ENCODE assay signal across 20 cellular contexts in the genomic region with DNA sequence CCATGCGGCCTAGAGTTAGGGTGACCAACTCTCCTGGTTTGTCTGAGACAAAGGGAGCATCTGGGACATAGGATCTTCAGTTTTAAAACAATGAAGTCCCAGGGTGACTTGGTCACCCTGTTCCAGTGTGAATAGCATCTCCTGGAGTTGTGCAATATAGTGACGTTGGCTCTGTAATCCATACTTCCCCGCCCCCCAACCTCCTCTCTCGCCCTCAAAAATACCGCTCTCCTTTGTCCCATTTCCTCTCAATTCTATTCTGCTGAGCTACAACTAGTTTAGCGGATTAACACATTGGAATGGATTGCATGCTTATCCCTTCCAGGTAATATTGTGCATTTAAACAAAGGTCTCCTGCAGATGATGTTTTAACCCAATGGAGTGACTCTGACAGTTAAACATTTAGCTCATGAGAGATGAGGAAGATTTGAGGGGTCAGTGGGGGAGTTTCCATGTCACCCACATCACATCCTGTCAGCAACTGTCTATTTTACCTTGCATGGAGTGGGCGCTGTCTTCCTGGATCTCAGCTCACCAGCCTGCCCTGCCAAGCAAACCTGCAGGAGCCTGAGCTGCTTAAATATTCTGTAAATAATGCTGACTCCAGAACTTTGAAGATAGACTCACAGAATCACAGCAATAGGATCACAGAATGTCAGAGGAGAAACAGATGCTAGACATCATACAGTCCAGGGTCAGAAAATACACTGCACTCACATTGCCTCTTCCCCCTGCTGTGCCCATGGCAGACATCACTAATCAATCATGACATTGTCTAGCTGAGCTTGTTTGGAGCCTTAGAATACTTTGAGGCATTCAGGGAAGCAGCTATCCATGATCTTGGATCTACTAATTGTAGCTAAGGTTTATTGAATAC. TPM values are rescaled to one million over a fixed set of nuclear protein-coding genes. Genes with fewer than 3 reads are reported as not detected.
DNase-seq lines count a peak whose midpoint lies in the region; ATAC-seq, FAIRE-seq and TF ChIP-seq lines count a peak whose summit lies in the region.
"Had no signal": no experiment of that assay in that cellular context is flagged by ENCODE, and none has a peak within 500 bp of the region (broad histone marks: within the 10 kb centered on the region; RNA-seq: fewer than 3 reads in every experiment).

No MANE protein-coding gene starts in this region.

- POLR2A ChIA-PET in naive thymus-derived CD4-positive, alpha-beta T cell (lab: Charles Lee) = interaction anchor here (0.6 kb wide), 1 partner anchor 460 kb away, joined by 3 read pairs; no protein-coding TSS in a partner anchor
- POLR2A ChIA-PET in CD4-positive, alpha-beta memory T cell (lab: Charles Lee; ENCODE audit: partially characterized antibody) = interaction anchor here (4.6 kb wide), 1 partner anchor 43 kb away, joined by 24 read pairs; a partner anchor contains a TSS

- H3K9me2 ChIP-seq in GM23248 (ENCODE audit: insufficient read depth) (no peaks in the 10 kb centered on the region), Loucy (replicated peaks; ENCODE audit: low read depth, low read length) (no peaks in the 10 kb centered on the region)

- H3K36me3 ChIP-seq in GM23248 (ENCODE audit: low read depth) (no peaks in the 10 kb centered on the region), Loucy (ENCODE audit: insufficient read depth, low read length) (no peaks in the 10 kb centered on the region), mammary epithelial cell (ENCODE audit: insufficient read depth, low read length) (no peaks in the 10 kb centered on the region)
- no peaks in the 10 kb centered on the region for H3K36me3 ChIP-seq in naive thymus-derived CD4-positive, alpha-beta T cell (ENCODE audit: control insufficient read depth in 2 of 3, insufficient read depth in 3 of 3, low read length in 3 of 3)
- H3K36me3 ChIP-seq in CD4-positive, alpha-beta memory T cell (ENCODE audit: insufficient read depth, low read length) = no peaks in the 10 kb centered on the region
- H3K36me3 ChIP-seq: upper lobe of left lung had no signal

- H3K9me3 Mint-ChIP-seq in naive thymus-derived CD4-positive, alpha-beta T cell = peaks cover 0 to 2% (median 0%) of the 10 kb centered on the region in 11 donors
- H3K9me3 Mint-ChIP-seq in CD4-positive, alpha-beta memory T cell = no peaks in the 10 kb centered on the region
- H3K9me3 Mint-ChIP-seq: activated CD4-positive, alpha-beta T cell treated with anti-CD3 and anti-CD28 coated beads, Interleukin-2, amount 10 ng/mL, durations not matched to agents 24 days and 14 days; activated naive CD4-positive, alpha-beta T cell treated with anti-CD3 and anti-CD28 coated beads, Interleukin-2, amount 50 U/mL, for 24 hours; natural killer cell had no signal

- H3K4me2 ChIP-seq in GM23248 (ENCODE audit: unreplicated experiment) (peak overlapping the region; percentile 27), Loucy (ENCODE audit: low read depth, low read length, poor library complexity, severe bottlenecking) (peak overlapping the region; percentile 8), mammary epithelial cell (ENCODE audit: insufficient read depth, low read depth, low read length) (no peak overlapping the region)

- H2AFZ ChIP-seq in GM23248 = no peak overlapping the region
- peak overlapping the region; percentile 67 for H2AFZ ChIP-seq in Loucy (ENCODE audit: low read length)
- peak overlapping the region; percentile 34 for H2AFZ ChIP-seq in mammary epithelial cell (ENCODE audit: low read depth, low read length)

- H3K4me3 Mint-ChIP-seq in naive thymus-derived CD4-positive, alpha-beta T cell = no peak overlapping the region
- H3K4me3 Mint-ChIP-seq in CD4-positive, alpha-beta memory T cell = no peak overlapping the region
- H3K4me3 Mint-ChIP-seq: activated CD4-positive, alpha-beta T cell treated with anti-CD3 and anti-CD28 coated beads, Interleukin-2, amount 10 ng/mL, durations not matched to agents 24 days and 14 days; activated naive CD4-positive, alpha-beta T cell treated with anti-CD3 and anti-CD28 coated beads, Interleukin-2, amount 50 U/mL, for 24 hours; natural killer cell had no signal

- TF ChIP-seq CTCF in Loucy (conservative IDR thresholded peaks at IDR 0.05; ENCODE audit: low read length) (no peak), mammary epithelial cell (conservative IDR thresholded peaks at IDR 0.05 in 1 of 2, IDR thresholded peaks at IDR 0.05 in 1 of 2; ENCODE audit: extremely low read depth in 1 of 2, insufficient read depth in 1 of 2, low read depth in 1 of 2, low read length in 2 of 2) (no peak)

- intact Hi-C loops in mammary epithelial cell (cut with micrococcal nuclease) = loop anchor here (2.0 to 5.0 kb wide), 2 partner anchors 325 to 460 kb away; a partner anchor contains a TSS
- intact Hi-C loops in naive thymus-derived CD4-positive, alpha-beta T cell (cut with micrococcal nuclease) = loop anchor here in 1 of 2 donors (2.0 to 5.0 kb wide), 2 partner anchors 535 to 585 kb away; no protein-coding TSS in a partner anchor
- intact Hi-C loops in CD4-positive, alpha-beta memory T cell (cut with micrococcal nuclease) = loop anchor here (2.0 kb wide), 1 partner anchor 535 kb away; no protein-coding TSS in a partner anchor

- H3K79me2 ChIP-seq in GM23248 (ENCODE audit: insufficient read depth) (no peaks in the 10 kb centered on the region), Loucy (ENCODE audit: insufficient read depth, low read length) (no peaks in the 10 kb centered on the region), mammary epithelial cell (ENCODE audit: insufficient read depth, low read length) (no peaks in the 10 kb centered on the region)

- peak; percentile 27 for ATAC-seq in naive thymus-derived CD4-positive, alpha-beta T cell
- no peak for ATAC-seq in HG03159 (IDR thresholded peaks at IDR 0.05; ENCODE audit: unreplicated experiment)
- ATAC-seq: body of pancreas, natural killer cell had no signal

- peaks cover 0 to 39% (median 13%) of the 10 kb centered on the region in 7 donors for H3K4me1 Mint-ChIP-seq in naive thymus-derived CD4-positive, alpha-beta T cell
- H3K4me1 Mint-ChIP-seq in CD4-positive, alpha-beta memory T cell = peaks cover 4 to 8% (median 5%) of the 10 kb centered on the region in 4 donors
- H3K4me1 Mint-ChIP-seq: natural killer cell had no signal

- dilution Hi-C loops in mammary epithelial cell (cut with HindIII; ENCODE audit: low sequenced_read_pairs) = loop anchor here (5.0 kb wide), 1 partner anchor 85 kb away; no protein-coding TSS in a partner anchor

- H3K9ac ChIP-seq in GM23248 (no peak overlapping the region), Loucy (ENCODE audit: low read depth, low read length, poor library complexity, severe bottlenecking) (peak overlapping the region; percentile 1), mammary epithelial cell (ENCODE audit: insufficient read depth, low read length) (no peak overlapping the region)

- no peak overlapping the region for H3K27ac ChIP-seq in GM23248
- H3K27ac ChIP-seq in mammary epithelial cell (ENCODE audit: insufficient read depth, low read depth, low read length) = no peak overlapping the region
- no peak overlapping the region for H3K27ac ChIP-seq in naive thymus-derived CD4-positive, alpha-beta T cell (ENCODE audit: low read depth, low read length)
- no peak overlapping the region for H3K27ac ChIP-seq in CD4-positive, alpha-beta memory T cell (ENCODE audit: low read depth, low read length)
- H3K27ac ChIP-seq: body of pancreas, upper lobe of left lung had no signal

- H3K9me3 ChIP-seq in GM23248 (ENCODE audit: low read depth) (no peaks in the 10 kb centered on the region), Loucy (ENCODE audit: insufficient read depth, low read depth, low read length) (no peaks in the 10 kb centered on the region), mammary epithelial cell (replicated peaks; ENCODE audit: insufficient read depth, low read length) (no peaks in the 10 kb centered on the region)
- H3K9me3 ChIP-seq in naive thymus-derived CD4-positive, alpha-beta T cell (ENCODE audit: control insufficient read depth in 2 of 3, low read length in 3 of 3) = no peaks in the 10 kb centered on the region
- no peaks in the 10 kb centered on the region for H3K9me3 ChIP-seq in CD4-positive, alpha-beta memory T cell (ENCODE audit: control insufficient read depth in 1 of 2, low read length in 2 of 2)
- H3K9me3 ChIP-seq: body of pancreas, upper lobe of left lung had no signal

- H4K20me1 ChIP-seq in GM23248 (ENCODE audit: insufficient read depth) = no peaks in the 10 kb centered on the region
- no peaks in the 10 kb centered on the region for H4K20me1 ChIP-seq in Loucy (ENCODE audit: insufficient read depth, low read length, poor library complexity, severe bottlenecking)
- H4K20me1 ChIP-seq in mammary epithelial cell (ENCODE audit: insufficient read depth, low read length) = no peaks in the 10 kb centered on the region

- peaks cover 0 to 11% (median 0%) of the 10 kb centered on the region in 5 donors for H3K27me3 Mint-ChIP-seq in naive thymus-derived CD4-positive, alpha-beta T cell
- peaks cover 3% of the 10 kb centered on the region in 2 donors for H3K27me3 Mint-ChIP-seq in CD4-positive, alpha-beta memory T cell
- H3K27me3 Mint-ChIP-seq: activated naive CD4-positive, alpha-beta T cell treated with anti-CD3 and anti-CD28 coated beads, Interleukin-2, amount 50 U/mL, for 24 hours had no signal

- BruUV-seq in mammary epithelial cell (replicated peaks; lab: Mats Ljungman, UMichigan) = no TSS peak

- FAIRE-seq in GM19239 (lab: Jason Lieb, UNC) = no peak
- FAIRE-seq: TTC549 had no signal

- H3F3A ChIP-seq in GM23248 (ENCODE audit: insufficient read depth) (peaks cover 37% of the 10 kb centered on the region), Loucy (ENCODE audit: low read depth) (no peaks in the 10 kb centered on the region)

- DNase-seq in GM23248 (peak; percentile 28), mammary epithelial cell (no peak), C1 segment of cervical spinal cord (lab: John Stamatoyannopoulos, UW) (no peak), GM19239 (ENCODE audit: insufficient read length, low spot score) (no peak)
- DNase-seq in naive thymus-derived CD4-positive, alpha-beta T cell = no peak
- DNase-seq in CD4-positive, alpha-beta memory T cell = no peak
- DNase-seq: activated CD4-positive, alpha-beta T cell treated with anti-CD3 and anti-CD28 coated beads, Interleukin-2, amount 10 ng/mL, durations not matched to agents 24 days and 14 days; body of pancreas; DMS153; natural killer cell; NCI-H1930; NCI-H510A; stimulated activated naive CD4-positive, alpha-beta T cell; upper lobe of left lung had no signal

- 77% methylated on average over 7 of the region's 7 CpGs for WGBS in GM23248 (ENCODE audit: low coverage in 1 of 2, low lambda C conversion rate in 2 of 2, missing lambda C conversion rate in 2 of 2), 2 experiments
- 86% methylated on average over 7 of the region's 7 CpGs for WGBS in mammary epithelial cell (ENCODE audit: low coverage, missing lambda C conversion rate)

- H3K36me3 Mint-ChIP-seq in naive thymus-derived CD4-positive, alpha-beta T cell = peaks cover 0 to 2% (median 0%) of the 10 kb centered on the region in 5 donors
- no peaks in the 10 kb centered on the region for H3K36me3 Mint-ChIP-seq in CD4-positive, alpha-beta memory T cell
- H3K36me3 Mint-ChIP-seq: activated naive CD4-positive, alpha-beta T cell treated with anti-CD3 and anti-CD28 coated beads, Interleukin-2, amount 50 U/mL, for 24 hours; natural killer cell had no signal

- H3K27ac Mint-ChIP-seq in naive thymus-derived CD4-positive, alpha-beta T cell = peak overlapping the region in 1 of 9 donors; percentile 18
- H3K27ac Mint-ChIP-seq in CD4-positive, alpha-beta memory T cell = no peak overlapping the region
- H3K27ac Mint-ChIP-seq: activated naive CD4-positive, alpha-beta T cell treated with anti-CD3 and anti-CD28 coated beads, Interleukin-2, amount 50 U/mL, for 24 hours; natural killer cell had no signal

- H3K4me3 ChIP-seq in GM23248 = no peak overlapping the region
- no peak overlapping the region for H3K4me3 ChIP-seq in Loucy (ENCODE audit: low read length, poor library complexity, severe bottlenecking)
- no peak overlapping the region for H3K4me3 ChIP-seq in mammary epithelial cell (replicated peaks in 1 of 3; ENCODE audit: insufficient read depth in 1 of 3, low read depth in 2 of 3, low read length in 3 of 3)
- H3K4me3 ChIP-seq in naive thymus-derived CD4-positive, alpha-beta T cell (ENCODE audit: low read length) = no peak overlapping the region
- no peak overlapping the region for H3K4me3 ChIP-seq in CD4-positive, alpha-beta memory T cell (ENCODE audit: low read length in 2 of 2)
- H3K4me3 ChIP-seq: body of pancreas, upper lobe of left lung had no signal

- H3K27me3 ChIP-seq in GM23248 (replicated peaks; ENCODE audit: insufficient read depth) (no peaks in the 10 kb centered on the region), Loucy (ENCODE audit: insufficient read depth, low read length, poor library complexity, severe bottlenecking) (no peaks in the 10 kb centered on the region), mammary epithelial cell (ENCODE audit: insufficient read depth, low read length) (no peaks in the 10 kb centered on the region)
- no peaks in the 10 kb centered on the region for H3K27me3 ChIP-seq in naive thymus-derived CD4-positive, alpha-beta T cell (ENCODE audit: control insufficient read depth in 2 of 2, insufficient read depth in 2 of 2, low read length in 2 of 2)
- H3K27me3 ChIP-seq in CD4-positive, alpha-beta memory T cell (ENCODE audit: insufficient read depth, low read length) = no peaks in the 10 kb centered on the region
- H3K27me3 ChIP-seq: body of pancreas, upper lobe of left lung had no signal

- in situ Hi-C loops in GM23248 (cut with MboI) (loop anchor here (25.0 kb wide), 1 partner anchor 590 kb away; no protein-coding TSS in a partner anchor), mammary epithelial cell (cut with MboI; ENCODE audit: low sequenced_read_pairs in 2 of 2) (loop anchor here in 1 of 2 donors (25.0 kb wide), 2 partner anchors 315 to 590 kb away; a partner anchor contains a TSS)

- CTCF ChIA-PET in mammary epithelial cell (lab: Charles Lee; ENCODE audit: low non-redundant PET) = no interaction called here
- CTCF ChIA-PET in naive thymus-derived CD4-positive, alpha-beta T cell (lab: Charles Lee) = interaction anchor here (0.8 to 1.3 kb wide), 4 partner anchors 43 to 604 kb away, joined by 3 to 5 read pairs (median 4); a partner anchor contains a TSS
- CTCF ChIA-PET in CD4-positive, alpha-beta memory T cell (lab: Charles Lee; ENCODE audit: partially characterized antibody) = interaction anchor here (0.5 to 4.8 kb wide), 8 partner anchors 14 to 604 kb away, joined by 3 to 36 read pairs (median 5); a partner anchor contains a TSS

- H3K4me1 ChIP-seq in GM23248 (ENCODE audit: insufficient read depth) (peaks cover 45% of the 10 kb centered on the region), Loucy (ENCODE audit: insufficient read depth, low read length, poor library complexity, severe bottlenecking) (peaks cover 25% of the 10 kb centered on the region), mammary epithelial cell (ENCODE audit: insufficient read depth, low read length) (peaks cover 12% of the 10 kb centered on the region)
- peaks cover 0 to 4% of the 10 kb centered on the region in 2 donors for H3K4me1 ChIP-seq in naive thymus-derived CD4-positive, alpha-beta T cell (ENCODE audit: control insufficient read depth in 2 of 2, insufficient read depth in 2 of 2, low read length in 2 of 2)
- peaks cover 9% of the 10 kb centered on the region for H3K4me1 ChIP-seq in CD4-positive, alpha-beta memory T cell (ENCODE audit: insufficient read depth, low read length)

RNA-seq across cellular contexts. Expression of a gene that starts 43.0 kb away (rescaled TPM):
- 0.32 and 0.63 TPM in 2 replicates for total RNA-seq in GM23248 (2014; rRNA removed; shearing (Covaris generic))
- polyA plus RNA-seq in GM23248 (2016; fragmentation: Nextera tagmentation; extraction: Ambion mirVana) = 8.4 and 9.0 TPM in 2 replicates
- 1 to 10 TPM; 1.5 to 2.9 TPM for total RNA-seq in mammary epithelial cell
- polyA plus RNA-seq in mammary epithelial cell = 1.2 TPM
- polyA minus RNA-seq in mammary epithelial cell = 5.3 TPM
- 1 to 10 TPM in 3 of 5 experiments, under 1 TPM in 2; 0.48 to 6.6 (median 1.5) TPM for total RNA-seq in naive thymus-derived CD4-positive, alpha-beta T cell
- polyA plus RNA-seq in naive thymus-derived CD4-positive, alpha-beta T cell = 1 to 10 TPM; 4.4 to 5.9 TPM
- total RNA-seq in CD4-positive, alpha-beta memory T cell = 1 to 10 TPM; 1.7 to 2.9 TPM
- 1 to 10 TPM; 4.4 to 6.8 TPM for polyA plus RNA-seq in CD4-positive, alpha-beta memory T cell
- total RNA-seq: body of pancreas, epithelial cell of proximal tubule, OCI-LY7 had no signal
